Comparison of ENCODE assay signal across 11 cellular contexts in the genomic region with DNA sequence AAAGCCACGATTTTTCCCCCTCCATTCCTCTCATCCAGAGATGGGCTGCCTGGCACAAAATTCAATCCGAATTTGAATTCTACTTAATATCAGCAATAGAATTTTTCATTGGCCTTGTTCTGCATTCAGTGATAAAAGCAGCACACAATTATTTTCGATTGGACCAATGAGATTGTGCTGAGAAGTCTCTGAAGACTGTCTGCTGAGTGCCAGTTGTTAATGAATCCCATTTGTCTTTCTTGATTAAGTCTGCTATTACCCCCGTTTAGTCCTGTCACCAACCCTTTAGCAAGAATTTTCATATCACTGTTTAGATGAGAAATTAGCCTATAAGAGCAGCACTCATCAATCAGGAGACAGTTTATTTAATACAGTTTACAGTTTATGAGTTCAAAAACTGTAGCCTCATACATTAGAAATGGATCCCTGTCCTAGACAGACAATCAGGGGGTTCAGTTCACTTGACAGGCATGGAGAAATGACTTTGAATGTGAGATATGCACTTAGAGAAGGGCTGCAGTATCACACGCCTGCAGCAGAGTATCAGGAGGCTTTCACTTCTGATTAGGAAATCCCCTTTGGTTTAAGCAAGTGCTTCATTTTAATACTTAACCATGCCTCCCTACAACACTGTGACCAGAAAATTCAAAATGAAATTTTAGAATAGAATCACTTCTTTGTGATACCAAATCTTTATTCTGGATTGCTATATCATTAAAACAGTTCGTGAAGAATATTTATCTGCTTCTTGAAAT.
DNase-seq lines count a peak whose midpoint lies in the region; ATAC-seq and TF ChIP-seq lines count a peak whose summit lies in the region.
"Had no signal": no experiment of that assay in that cellular context is flagged by ENCODE, and none has a peak within 500 bp of the region (broad histone marks: within the 10 kb centered on the region; RNA-seq: fewer than 3 reads in every experiment).

No MANE protein-coding gene starts in this region.

- ATAC-seq in GM18502 (IDR thresholded peaks at IDR 0.05; ENCODE audit: poor library complexity, unreplicated experiment) (peak; percentile 84), GM21619 (IDR thresholded peaks at IDR 0.05; ENCODE audit: unreplicated experiment) (peak; percentile 94), HG03520 (IDR thresholded peaks at IDR 0.05; ENCODE audit: unreplicated experiment) (peak; percentile 86), body of pancreas (no peak)
- ATAC-seq: activated CD4-positive, CD25-positive, alpha-beta regulatory T cell treated with anti-CD3 and anti-CD28 coated beads, Interleukin-2, amount 50 U/mL, for 24 hours had no signal

- DNase-seq in fibroblast of villous mesenchyme (ENCODE audit: low read depth) (peak; percentile 29), DMS 273 treated with DMSO at 0.1 percent for 48 hours (lab: John Stamatoyannopoulos, UW) (no peak), NCI-H2029 treated with DMSO at 0.1 percent for 48 hours (lab: John Stamatoyannopoulos, UW) (no peak), body of pancreas (no peak)
- DNase-seq in stimulated activated CD4-positive, alpha-beta T cell treated with anti-CD3 and anti-CD28 coated beads, Interleukin-15, amount 100 ng/mL, for 24 hours: no peak
- DNase-seq: KBM-7 had no signal

- no peaks in the 10 kb centered on the region for H3K4me1 ChIP-seq in body of pancreas

- no peaks in the 10 kb centered on the region for H3K27me3 ChIP-seq in body of pancreas

- TF ChIP-seq CTCF in fibroblast of villous mesenchyme (IDR thresholded peaks at IDR 0.05; ENCODE audit: insufficient read depth, low read depth, low read length) (no peak), body of pancreas (IDR thresholded peaks at IDR 0.05) (no peak)

- WGBS in body of pancreas, 2 donors: 30 to 31% methylated on average over 6 of the region's 6 CpGs

- no peak overlapping the region for H3K27ac ChIP-seq in body of pancreas
- H3K27ac ChIP-seq: epithelial cell of prostate had no signal

- H3K36me3 ChIP-seq in body of pancreas (replicated peaks in 1 of 2; ENCODE audit: insufficient read depth in 1 of 2, low read depth in 2 of 2): no peaks in the 10 kb centered on the region

- intact Hi-C loops in body of pancreas (cut with DNase I): no loop called here

- TF ChIP-seq POLR2A in body of pancreas (IDR thresholded peaks at IDR 0.05): no peak

- no peaks in the 10 kb centered on the region for H3K9me3 ChIP-seq in body of pancreas

- H3K4me3 ChIP-seq in fibroblast of villous mesenchyme (ENCODE audit: low read depth, low read length): no peak overlapping the region
- no peak overlapping the region for H3K4me3 ChIP-seq in body of pancreas
